In the genomic region with DNA sequence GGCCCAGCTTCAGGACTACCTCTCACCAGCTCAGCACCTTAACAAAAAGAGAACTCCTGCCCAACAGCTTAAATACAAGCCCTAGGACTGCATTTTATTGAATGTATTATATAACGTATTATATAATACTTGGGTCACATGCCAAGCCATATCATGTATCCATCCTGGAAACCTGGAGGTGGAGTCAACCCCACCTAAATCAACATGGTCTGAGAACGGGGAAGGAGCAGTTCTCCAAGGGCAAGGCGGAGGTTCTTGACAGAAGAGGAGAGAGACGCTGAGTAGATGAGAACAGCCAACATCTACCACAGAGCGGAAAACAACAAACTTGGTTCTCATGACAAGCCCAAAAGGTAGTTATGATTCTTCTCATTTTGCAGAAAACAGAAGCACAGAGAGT, we compare ENCODE assay signal across 31 cellular contexts.
"Had no signal": no experiment of that assay in that cellular context is flagged by ENCODE, and none has a peak within 500 bp of the region (broad histone marks: within the 10 kb centered on the region; RNA-seq: fewer than 3 reads in every experiment).

No MANE protein-coding gene starts in this region.

- H3K36me3 ChIP-seq: neutrophil, ovary, right lobe of liver, sigmoid colon, suprapubic skin, tibial artery, transverse colon, upper lobe of left lung, vagina had no signal

- DNase-seq: naive thymus-derived CD8-positive, alpha-beta T cell; nephron progenitor cell; nucleus accumbens; ovary; posterior cingulate gyrus; psoas muscle; right cardiac atrium; right lobe of liver; sigmoid colon; small intestine; stimulated activated CD4-positive, alpha-beta T cell treated with anti-CD3 and anti-CD28 coated beads, Interleukin-1b, Interleukin-23, amount 100 ng/mL, for 48 hours; stimulated activated CD4-positive, alpha-beta T cell treated with anti-CD3 and anti-CD28 coated beads, Interleukin-4, amount 100 ng/mL, for 1 hour; stimulated activated CD4-positive, alpha-beta T cell treated with anti-CD3 and anti-CD28 coated beads, Interleukin-4, amount 100 ng/mL, for 4 hours; stimulated activated CD8-positive, alpha-beta memory T cell treated with anti-CD3 and anti-CD28 coated beads, Interleukin-4, amount 100 ng/mL, for 48 hours; stimulated activated naive CD4-positive, alpha-beta T cell; stimulated activated naive CD8-positive, alpha-beta T cell treated with anti-CD3 and anti-CD28 coated beads, Interleukin-15, amount 100 ng/mL, for 72 hours; stimulated activated naive CD8-positive, alpha-beta T cell treated with anti-CD3 and anti-CD28 coated beads, Interleukin-15, Interleukin-2, amounts not matched to agents 100 U/mL and 50 U/mL, for 24 hours; substantia nigra; testis; tibial artery; transverse colon; upper lobe of left lung had no signal

- H3K9me3 Mint-ChIP-seq: naive thymus-derived CD8-positive, alpha-beta T cell; natural killer cell treated with Interleukin-12 subunit alpha and Interleukin-12 subunit beta and Interleukin-15 and Interleukin-18, amount 100 ng/mL, for 72 hours; neural crest cell; stimulated activated memory B cell treated with anti-CD40 and anti-IgM and Interleukin-4, amounts not matched to agents 10 μg/mL and 1 μg/mL and 100 μg/mL, for 72 hours; stimulated activated naive CD8-positive, alpha-beta T cell treated with anti-CD3 and anti-CD28 coated beads, Interleukin-15, amount 100 ng/mL, for 72 hours had no signal

- FAIRE-seq: small intestine, urothelium cell line had no signal

- H3K4me1 Mint-ChIP-seq: naive thymus-derived CD8-positive, alpha-beta T cell; stimulated activated memory B cell treated with anti-CD40 and anti-IgM and Interleukin-4, amounts not matched to agents 10 μg/mL and 1 μg/mL and 100 μg/mL, for 72 hours; stimulated activated naive CD8-positive, alpha-beta T cell treated with anti-CD3 and anti-CD28 coated beads, Interleukin-15, amount 100 ng/mL, for 72 hours had no signal

- H3K4me3 ChIP-seq: ovary, psoas muscle, right lobe of liver, sigmoid colon, suprapubic skin, testis, tibial artery, transverse colon, upper lobe of left lung, vagina had no signal

- H3K4me3 Mint-ChIP-seq: naive thymus-derived CD8-positive, alpha-beta T cell; natural killer cell treated with Interleukin-12 subunit alpha and Interleukin-12 subunit beta and Interleukin-15 and Interleukin-18, amount 100 ng/mL, for 72 hours; nephron progenitor cell; neural crest cell; stimulated activated memory B cell treated with anti-CD40 and anti-IgM and Interleukin-4, amounts not matched to agents 10 μg/mL and 1 μg/mL and 100 μg/mL, for 72 hours; stimulated activated naive CD8-positive, alpha-beta T cell treated with anti-CD3 and anti-CD28 coated beads, Interleukin-15, amount 100 ng/mL, for 72 hours had no signal

- H3K4me1 ChIP-seq: parathyroid adenoma, psoas muscle, right lobe of liver, transverse colon, upper lobe of left lung had no signal

- H3K27ac Mint-ChIP-seq: naive thymus-derived CD8-positive, alpha-beta T cell; natural killer cell treated with Interleukin-12 subunit alpha and Interleukin-12 subunit beta and Interleukin-15 and Interleukin-18, amount 100 ng/mL, for 72 hours; nephron progenitor cell; progenitor cell of endocrine pancreas; stimulated activated memory B cell treated with anti-CD40 and anti-IgM and Interleukin-4, amounts not matched to agents 10 μg/mL and 1 μg/mL and 100 μg/mL, for 72 hours; stimulated activated naive CD8-positive, alpha-beta T cell treated with anti-CD3 and anti-CD28 coated beads, Interleukin-15, amount 100 ng/mL, for 72 hours had no signal

- H3K27ac ChIP-seq: neutrophil, ovary, parathyroid adenoma, psoas muscle, right lobe of liver, sigmoid colon, suprapubic skin, testis, tibial artery, transverse colon, upper lobe of left lung, vagina had no signal

- H3K36me3 Mint-ChIP-seq: naive thymus-derived CD8-positive, alpha-beta T cell; natural killer cell treated with Interleukin-12 subunit alpha and Interleukin-12 subunit beta and Interleukin-15 and Interleukin-18, amount 100 ng/mL, for 72 hours; stimulated activated memory B cell treated with anti-CD40 and anti-IgM and Interleukin-4, amounts not matched to agents 10 μg/mL and 1 μg/mL and 100 μg/mL, for 72 hours had no signal

- H3K9me3 ChIP-seq: neutrophil, ovary, psoas muscle, right lobe of liver, sigmoid colon, suprapubic skin, testis, tibial artery, transverse colon, upper lobe of left lung, vagina had no signal

- ATAC-seq: naive thymus-derived CD8-positive, alpha-beta T cell; natural killer cell treated with Interleukin-12 subunit alpha and Interleukin-12 subunit beta and Interleukin-15 and Interleukin-18, amount 100 ng/mL, for 72 hours; psoas muscle; right cardiac atrium; right lobe of liver; stimulated activated memory B cell treated with anti-CD40 and anti-IgM and Interleukin-4, amounts not matched to agents 10 μg/mL and 1 μg/mL and 100 μg/mL, for 72 hours; stimulated activated naive CD8-positive, alpha-beta T cell treated with anti-CD3 and anti-CD28 coated beads, Interleukin-15, amount 100 ng/mL, for 72 hours; stimulated activated naive CD8-positive, alpha-beta T cell treated with anti-CD3 and anti-CD28 coated beads, Interleukin-15, Interleukin-2, amounts not matched to agents 100 U/mL and 50 U/mL, for 24 hours had no signal

- H3K27me3 ChIP-seq: neutrophil, ovary, right lobe of liver, sigmoid colon, suprapubic skin, testis, transverse colon, upper lobe of left lung, vagina had no signal
